10 cellular contexts compared by ENCODE assay signal in the genomic region with DNA sequence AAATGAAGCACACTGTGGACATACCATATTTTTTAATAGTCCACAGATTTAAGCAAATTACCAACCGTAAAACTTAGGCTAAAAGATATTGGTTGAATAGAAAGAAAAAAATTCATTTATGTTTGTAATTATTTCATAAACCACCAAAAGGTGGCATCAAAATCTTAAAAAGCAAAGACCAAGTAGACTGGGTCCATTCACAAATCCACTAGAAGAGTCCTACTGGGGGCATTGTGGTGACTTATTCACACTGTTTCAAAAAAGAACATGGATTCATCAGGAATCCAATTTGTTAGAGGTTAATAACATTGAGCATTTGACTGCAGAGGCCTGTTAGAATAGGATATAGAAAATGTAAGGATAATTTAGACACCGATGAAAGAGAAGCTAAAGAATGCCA.
DNase-seq lines count a peak whose midpoint lies in the region; TF ChIP-seq lines count a peak whose summit lies in the region.
"Had no signal": no experiment of that assay in that cellular context is flagged by ENCODE, and none has a peak within 500 bp of the region (broad histone marks: within the 10 kb centered on the region; RNA-seq: fewer than 3 reads in every experiment).

No MANE protein-coding gene starts in this region.

- TF ChIP-seq POLR2A in tibial nerve (IDR thresholded peaks at IDR 0.05) = no peak

- H3K36me3 Mint-ChIP-seq in CD8-positive, alpha-beta memory T cell = no peaks in the 10 kb centered on the region

- in situ Hi-C loops in astrocyte of the cerebellum (cut with HindIII; ENCODE audit: low sequenced_read_pairs) = no loop called here

- no peak overlapping the region for H2AFZ ChIP-seq in Karpas-422 (ENCODE audit: low read length)

- H3K4me3 Mint-ChIP-seq in CD8-positive, alpha-beta memory T cell = no peak overlapping the region

- no peaks in the 10 kb centered on the region for H3K9me3 ChIP-seq in Karpas-422 (ENCODE audit: low read length)
- H3K9me3 ChIP-seq in tibial nerve = no peaks in the 10 kb centered on the region
- no peaks in the 10 kb centered on the region for H3K9me3 ChIP-seq in CD8-positive, alpha-beta memory T cell (ENCODE audit: low read length)

- no peaks in the 10 kb centered on the region for H3K79me2 ChIP-seq in Karpas-422 (ENCODE audit: low read length)

- H4K20me1 ChIP-seq in Karpas-422 (ENCODE audit: insufficient read depth, low read depth, low read length) = no peaks in the 10 kb centered on the region

- H3K27ac ChIP-seq in Karpas-422 (ENCODE audit: low read length) (no peak overlapping the region), tibial nerve (no peak overlapping the region)
- H3K27ac ChIP-seq in CD8-positive, alpha-beta memory T cell (ENCODE audit: low read depth, low read length) = no peak overlapping the region

- no peaks in the 10 kb centered on the region for H3K27me3 Mint-ChIP-seq in CD8-positive, alpha-beta memory T cell

- H3K4me3 ChIP-seq in Karpas-422 (ENCODE audit: low read length) = no peak overlapping the region
- H3K4me3 ChIP-seq in astrocyte of the cerebellum (ENCODE audit: low read depth, low read length) = no peak overlapping the region
- no peak overlapping the region for H3K4me3 ChIP-seq in tibial nerve
- H3K4me3 ChIP-seq in CD8-positive, alpha-beta memory T cell (ENCODE audit: low read length) = no peak overlapping the region

- H3K9me2 ChIP-seq in Karpas-422 (replicated peaks; ENCODE audit: insufficient read depth, low read length) = no peaks in the 10 kb centered on the region

- TF ChIP-seq CTCF in astrocyte of the cerebellum (IDR thresholded peaks at IDR 0.05; ENCODE audit: low read depth, low read length, missing control alignments) = peak; percentile 8
- no peak for TF ChIP-seq CTCF in tibial nerve (IDR thresholded peaks at IDR 0.05)

- POLR2A ChIA-PET in CD8-positive, alpha-beta memory T cell (lab: Charles Lee) = no interaction called here

- WGBS in tibial nerve, 2 donors = 77 to 85% methylated on average over 2 of the region's 2 CpGs

- H3K9me3 Mint-ChIP-seq in CD8-positive, alpha-beta memory T cell = peaks cover 0 to 9% (median 2%) of the 10 kb centered on the region in 5 donors

- no peak overlapping the region for H3K4me2 ChIP-seq in Karpas-422 (ENCODE audit: low read depth, low read length, poor library complexity, severe bottlenecking)

- H3K4me1 Mint-ChIP-seq in CD8-positive, alpha-beta memory T cell = no peaks in the 10 kb centered on the region

- no peak overlapping the region for H3K9ac ChIP-seq in Karpas-422 (ENCODE audit: low read length)

- no peaks in the 10 kb centered on the region for H3K27me3 ChIP-seq in Karpas-422 (ENCODE audit: low read length)
- no peaks in the 10 kb centered on the region for H3K27me3 ChIP-seq in tibial nerve
- no peaks in the 10 kb centered on the region for H3K27me3 ChIP-seq in CD8-positive, alpha-beta memory T cell (ENCODE audit: insufficient read depth, low read length, poor library complexity, severe bottlenecking)

- TF ChIP-seq EP300 in tibial nerve (IDR thresholded peaks at IDR 0.05) = no peak

- no peak overlapping the region for H3K27ac Mint-ChIP-seq in CD8-positive, alpha-beta memory T cell

- CTCF ChIA-PET in CD8-positive, alpha-beta memory T cell (lab: Charles Lee) = no interaction called here

- DNase-seq in COR-L47 (lab: John Stamatoyannopoulos, UW) (peak; percentile 3), Karpas-422 (peak; percentile 56), astrocyte of the cerebellum (ENCODE audit: low read depth) (peak; percentile 11), kidney tubule cell (ENCODE audit: low spot score) (peak; percentile 9), tibial nerve (ENCODE audit: low spot score in 2 of 2) (no peak), mucosa of gallbladder (ENCODE audit: low spot score) (no peak)
- DNase-seq in CD8-positive, alpha-beta memory T cell = no peak
- no peak for DNase-seq in activated CD4-positive, alpha-beta T cell treated with anti-CD3 and anti-CD28 coated beads, Interleukin-2, amount 50 U/mL, for 48 hours
- DNase-seq: activated effector memory CD4-positive, alpha-beta T cell treated with Interleukin-2 at 50 U/mL for 16 hours; NCI-H2081 treated with DMSO at 0.1 percent for 48 hours had no signal

- H3K4me1 ChIP-seq in Karpas-422 (ENCODE audit: low read length) = no peaks in the 10 kb centered on the region
- no peaks in the 10 kb centered on the region for H3K4me1 ChIP-seq in tibial nerve
- no peaks in the 10 kb centered on the region for H3K4me1 ChIP-seq in CD8-positive, alpha-beta memory T cell (ENCODE audit: insufficient read depth, low read length)

- no peaks in the 10 kb centered on the region for H3K36me3 ChIP-seq in Karpas-422 (ENCODE audit: insufficient read depth, low read length)
- H3K36me3 ChIP-seq in tibial nerve = no peaks in the 10 kb centered on the region
- no peaks in the 10 kb centered on the region for H3K36me3 ChIP-seq in CD8-positive, alpha-beta memory T cell (ENCODE audit: insufficient read depth, low read length)

Comparison
In these comparisons a context has a peak if more than half of its experiments do, and no peak if none do; other contexts are left out.
1. DNase-seq: peak in COR-L47 (single experiment), Karpas-422 (single experiment), astrocyte of the cerebellum (single experiment) and kidney tubule cell (single experiment); none in tibial nerve (0 of 2), CD8-positive, alpha-beta memory T cell (0 of 5), mucosa of gallbladder (single experiment) and activated CD4-positive, alpha-beta T cell treated with anti-CD3 and anti-CD28 coated beads, Interleukin-2, amount 50 U/mL, for 48 hours (0 of 2).